25 cellular contexts compared by ENCODE assay signal in the genomic region with DNA sequence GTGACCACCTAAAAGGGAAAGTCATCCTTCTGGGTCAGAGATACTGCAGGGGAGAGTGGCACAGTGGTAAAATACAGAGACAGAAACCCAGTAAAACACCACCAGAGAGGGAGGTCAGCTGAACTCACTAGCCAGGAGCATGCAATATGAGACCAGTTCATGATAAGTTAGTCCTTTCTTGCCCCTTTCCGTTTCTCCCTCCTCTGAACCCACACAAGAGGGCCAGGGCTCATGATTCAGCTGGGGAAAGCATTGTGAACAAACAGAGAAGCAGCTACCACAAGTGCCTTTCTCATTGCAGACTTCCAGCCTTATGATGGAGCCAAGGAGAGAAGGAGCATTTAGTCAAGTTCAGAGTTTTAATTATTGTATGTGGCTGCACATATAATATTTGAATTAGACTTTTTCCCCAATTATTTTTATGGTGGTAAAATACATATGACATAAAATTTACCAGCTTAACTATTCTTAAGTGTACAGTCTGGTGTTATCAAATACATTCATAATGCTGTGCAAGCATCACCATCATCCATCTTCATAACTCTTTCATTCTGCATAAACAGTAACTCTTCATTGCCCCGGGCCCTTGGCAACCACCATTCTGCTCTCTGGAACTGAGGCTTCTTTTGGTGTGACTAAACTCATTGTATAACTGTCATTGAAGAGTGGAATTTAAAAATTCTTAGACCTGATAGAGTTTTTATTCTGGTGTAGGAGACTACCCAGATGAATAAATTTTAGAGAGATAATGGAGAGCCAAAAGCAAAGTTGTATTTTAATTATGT.
"Had no signal": no experiment of that assay in that cellular context is flagged by ENCODE, and none has a peak within 500 bp of the region (broad histone marks: within the 10 kb centered on the region; RNA-seq: fewer than 3 reads in every experiment).

No MANE protein-coding gene starts in this region.

- H3K9me3 Mint-ChIP-seq: activated T-cell treated with anti-CD3 and anti-CD28 coated beads, Interleukin-2, amount 50 U/mL, for 24 hours; activated T-helper 17 cell treated with anti-CD3 and anti-CD28 coated beads, Interleukin-2, amount 50 U/mL, for 72 hours; immature natural killer cell; mesothelial cell of epicardium; naive thymus-derived CD8-positive, alpha-beta T cell; T-cell had no signal

- H3K4me1 Mint-ChIP-seq: mesothelial cell of epicardium had no signal

- H3K36me3 ChIP-seq: cardiac muscle cell, left lung, spleen, upper lobe of left lung had no signal

- H3K27me3 ChIP-seq: cardiac muscle cell, left lung, spleen, testis, upper lobe of left lung had no signal

- H3K36me3 Mint-ChIP-seq: activated naive CD8-positive, alpha-beta T cell; mesothelial cell of epicardium; naive thymus-derived CD8-positive, alpha-beta T cell; T-cell had no signal

- H3K4me1 ChIP-seq: left lung, spleen, testis, upper lobe of left lung had no signal

- DNase-seq: activated CD4-positive, CD25-positive, alpha-beta regulatory T cell treated with anti-CD3 and anti-CD28 coated beads, Interleukin-2, amount 50 U/mL, for 72 hours; activated CD8-positive, alpha-beta memory T cell treated with anti-CD3 and anti-CD28 coated beads for 24 hours; activated CD8-positive, alpha-beta memory T cell treated with anti-CD3 and anti-CD28 coated beads, Interleukin-2, amount 50 U/mL, for 4 hours; activated T-cell treated with anti-CD3 and anti-CD28 coated beads, Interleukin-2, amount 50 U/mL, for 24 hours; cortex of kidney; erythroblast; foreskin fibroblast; immature natural killer cell; kidney glomerular epithelial cell; left lung; naive thymus-derived CD8-positive, alpha-beta T cell; spleen; stimulated activated CD4-positive, alpha-beta T cell treated with anti-CD3 and anti-CD28 coated beads, Interleukin-4, amount 100 ng/mL, for 1 hour; stimulated activated naive CD4-positive, alpha-beta T cell; T-cell; testis; upper lobe of left lung had no signal

- H3K27me3 Mint-ChIP-seq: progenitor cell of endocrine pancreas had no signal

- H3K9me3 ChIP-seq: left lung, spleen, testis, upper lobe of left lung had no signal

- H3K4me3 Mint-ChIP-seq: activated naive CD8-positive, alpha-beta T cell; activated T-cell treated with anti-CD3 and anti-CD28 coated beads, Interleukin-2, amount 50 U/mL, for 24 hours; activated T-helper 17 cell treated with anti-CD3 and anti-CD28 coated beads, Interleukin-2, amount 50 U/mL, for 72 hours; immature natural killer cell; mesothelial cell of epicardium; naive thymus-derived CD8-positive, alpha-beta T cell; T-cell; T-helper 2 cell treated with Interferon-gamma antibody and Interleukin-4, amounts not matched to agents 5 μg/mL and 100 μg/mL, for 36 hours had no signal

- ATAC-seq: activated T-helper 17 cell treated with anti-CD3 and anti-CD28 coated beads, Interleukin-2, amount 50 U/mL, for 72 hours; left lung; naive thymus-derived CD8-positive, alpha-beta T cell; T-cell had no signal

- H3K4me3 ChIP-seq: cardiac muscle cell, left lung, lung, spleen, testis, upper lobe of left lung had no signal

- H3K27ac Mint-ChIP-seq: activated naive CD8-positive, alpha-beta T cell; activated T-cell treated with anti-CD3 and anti-CD28 coated beads, Interleukin-2, amount 50 U/mL, for 24 hours; activated T-helper 17 cell treated with anti-CD3 and anti-CD28 coated beads, Interleukin-2, amount 50 U/mL, for 72 hours; immature natural killer cell; mesothelial cell of epicardium; progenitor cell of endocrine pancreas; T-cell; T-helper 2 cell treated with Interferon-gamma antibody and Interleukin-4, amounts not matched to agents 5 μg/mL and 100 μg/mL, for 36 hours had no signal

- H3K27ac ChIP-seq: cardiac muscle cell, left lung, spleen, testis, upper lobe of left lung, VCaP had no signal
